1 cellular context compared by ENCODE assay signal in the genomic region with DNA sequence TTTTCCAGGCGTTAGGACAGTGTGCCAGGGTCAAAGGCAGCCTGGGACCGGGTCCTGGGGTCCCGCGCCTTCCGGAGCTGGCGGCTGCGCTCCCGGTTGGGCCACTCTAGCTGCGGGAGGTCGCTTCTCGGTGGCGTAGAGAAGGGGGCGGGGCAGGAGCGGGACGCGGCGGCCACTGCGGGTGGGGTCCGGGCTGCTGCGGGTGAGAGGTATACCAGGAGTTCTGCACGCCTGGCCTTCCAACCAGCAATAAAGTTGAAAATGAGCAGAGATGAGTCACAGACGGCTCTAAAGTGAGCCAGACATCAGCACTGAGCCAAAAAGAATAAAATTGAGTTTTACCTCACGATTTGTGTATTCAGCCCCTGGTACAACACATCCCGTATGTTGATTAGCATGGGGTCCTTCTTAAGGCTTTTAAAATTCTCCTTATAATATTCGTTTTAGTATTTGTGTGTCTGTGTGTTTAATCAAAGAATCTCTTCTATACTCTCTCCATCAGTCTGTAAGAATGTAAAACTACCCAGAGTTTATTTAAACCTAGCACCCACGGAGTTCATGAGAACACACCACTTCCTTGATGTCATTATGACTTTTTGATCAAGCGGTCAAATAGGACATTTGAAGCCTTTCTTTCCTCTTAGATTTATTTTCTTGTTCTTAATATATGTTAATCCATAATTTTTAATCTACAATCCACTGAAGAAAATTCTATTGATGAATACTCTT.
TF ChIP-seq lines count a peak whose summit lies in the region.

TSS of gene C1GALT1C1L (minus strand) at position 108 of the 729 bp plus-strand sequence. CDS start at position 1, 107 bp downstream.

TF ChIP-seq in HepG2, 621 proteins besides CTCF, POLR2A, EP300 and RAD21 (continued from another document and continues in another):
- TF ChIP-seq ZNF639 (CRISPR knock-in tag; conservative IDR thresholded peaks at IDR 0.05): peak; percentile 74; the same call in 1 of the 2 replicates
- no peak for TF ChIP-seq ZHX1 (CRISPR knock-in tag; IDR thresholded peaks at IDR 0.05; ENCODE audit: low read depth)
- no peak for TF ChIP-seq ZFP36 (IDR thresholded peaks at IDR 0.05; ENCODE audit: borderline replicate concordance, low read depth, low read length, partially characterized antibody)
- TF ChIP-seq NFATC3 (CRISPR knock-in tag; IDR thresholded peaks at IDR 0.05): no peak
- TF ChIP-seq, protein P1, sequence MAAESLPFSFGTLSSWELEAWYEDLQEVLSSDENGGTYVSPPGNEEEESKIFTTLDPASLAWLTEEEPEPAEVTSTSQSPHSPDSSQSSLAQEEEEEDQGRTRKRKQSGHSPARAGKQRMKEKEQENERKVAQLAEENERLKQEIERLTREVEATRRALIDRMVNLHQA (CRISPR knock-in tag; IDR thresholded peaks at IDR 0.05): no peak
- no peak for TF ChIP-seq SMARCE1 (IDR thresholded peaks at IDR 0.05; ENCODE audit: borderline replicate concordance)
- TF ChIP-seq SMAD3 (CRISPR knock-in tag; IDR thresholded peaks at IDR 0.05): peak; percentile 48; the same call in 1 of the 2 replicates
- TF ChIP-seq FOXK1 (CRISPR knock-in tag; IDR thresholded peaks at IDR 0.05; ENCODE audit: borderline replicate concordance, low read depth): no peak
- no peak for TF ChIP-seq HOXA7 (CRISPR knock-in tag; IDR thresholded peaks at IDR 0.05)
- TF ChIP-seq NBN (conservative IDR thresholded peaks at IDR 0.05): no peak
- no peak for TF ChIP-seq SMAD1 (CRISPR knock-in tag; IDR thresholded peaks at IDR 0.05; ENCODE audit: borderline replicate concordance, low read depth)
- TF ChIP-seq ZSCAN22 (CRISPR knock-in tag; IDR thresholded peaks at IDR 0.05): no peak
- TF ChIP-seq, protein P2, sequence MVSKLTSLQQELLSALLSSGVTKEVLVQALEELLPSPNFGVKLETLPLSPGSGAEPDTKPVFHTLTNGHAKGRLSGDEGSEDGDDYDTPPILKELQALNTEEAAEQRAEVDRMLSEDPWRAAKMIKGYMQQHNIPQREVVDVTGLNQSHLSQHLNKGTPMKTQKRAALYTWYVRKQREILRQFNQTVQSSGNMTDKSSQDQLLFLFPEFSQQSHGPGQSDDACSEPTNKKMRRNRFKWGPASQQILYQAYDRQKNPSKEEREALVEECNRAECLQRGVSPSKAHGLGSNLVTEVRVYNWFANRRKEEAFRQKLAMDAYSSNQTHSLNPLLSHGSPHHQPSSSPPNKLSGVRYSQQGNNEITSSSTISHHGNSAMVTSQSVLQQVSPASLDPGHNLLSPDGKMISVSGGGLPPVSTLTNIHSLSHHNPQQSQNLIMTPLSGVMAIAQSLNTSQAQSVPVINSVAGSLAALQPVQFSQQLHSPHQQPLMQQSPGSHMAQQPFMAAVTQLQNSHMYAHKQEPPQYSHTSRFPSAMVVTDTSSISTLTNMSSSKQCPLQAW (CRISPR knock-in tag; IDR thresholded peaks at IDR 0.05): peak; percentile 62; the same call in 1 of the 2 replicates
- TF ChIP-seq CREB1 (IDR thresholded peaks at IDR 0.05): 0 out of 2 replicates have a peak, but pooled peaks have one; percentile 12
- TF ChIP-seq CREB1 (CRISPR knock-in tag; IDR thresholded peaks at IDR 0.05): peak; percentile 0
- peak; percentile 64; the same call in 1 of the 2 replicates for TF ChIP-seq ZNF33B (CRISPR knock-in tag; IDR thresholded peaks at IDR 0.05)
- no peak for TF ChIP-seq ZNF17 (CRISPR knock-in tag; IDR thresholded peaks at IDR 0.05)
- peak; percentile 71; the same call in 1 of the 2 replicates for TF ChIP-seq YEATS2 (CRISPR knock-in tag; IDR thresholded peaks at IDR 0.05; ENCODE audit: borderline replicate concordance)
- TF ChIP-seq ZNF337 (CRISPR knock-in tag; IDR thresholded peaks at IDR 0.05; ENCODE audit: borderline replicate concordance, low read depth): no peak
- TF ChIP-seq, protein P3, sequence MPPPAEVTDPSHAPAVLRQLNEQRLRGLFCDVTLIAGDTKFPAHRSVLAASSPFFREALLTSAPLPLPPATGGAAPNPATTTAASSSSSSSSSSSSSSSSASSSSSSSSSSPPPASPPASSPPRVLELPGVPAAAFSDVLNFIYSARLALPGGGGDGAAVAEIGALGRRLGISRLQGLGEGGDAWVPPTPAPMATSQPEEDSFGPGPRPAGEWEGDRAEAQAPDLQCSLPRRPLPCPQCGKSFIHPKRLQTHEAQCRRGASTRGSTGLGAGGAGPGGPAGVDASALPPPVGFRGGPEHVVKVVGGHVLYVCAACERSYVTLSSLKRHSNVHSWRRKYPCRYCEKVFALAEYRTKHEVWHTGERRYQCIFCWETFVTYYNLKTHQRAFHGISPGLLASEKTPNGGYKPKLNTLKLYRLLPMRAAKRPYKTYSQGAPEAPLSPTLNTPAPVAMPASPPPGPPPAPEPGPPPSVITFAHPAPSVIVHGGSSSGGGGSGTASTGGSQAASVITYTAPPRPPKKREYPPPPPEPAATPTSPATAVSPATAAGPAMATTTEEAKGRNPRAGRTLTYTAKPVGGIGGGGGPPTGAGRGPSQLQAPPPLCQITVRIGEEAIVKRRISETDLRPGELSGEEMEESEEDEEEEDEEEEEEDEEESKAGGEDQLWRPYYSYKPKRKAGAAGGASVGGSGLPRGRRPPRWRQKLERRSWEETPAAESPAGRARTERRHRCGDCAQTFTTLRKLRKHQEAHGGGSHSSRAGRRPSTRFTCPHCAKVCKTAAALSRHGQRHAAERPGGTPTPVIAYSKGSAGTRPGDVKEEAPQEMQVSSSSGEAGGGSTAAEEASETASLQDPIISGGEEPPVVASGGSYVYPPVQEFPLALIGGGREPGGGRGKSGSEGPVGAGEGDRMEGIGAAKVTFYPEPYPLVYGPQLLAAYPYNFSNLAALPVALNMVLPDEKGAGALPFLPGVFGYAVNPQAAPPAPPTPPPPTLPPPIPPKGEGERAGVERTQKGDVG (CRISPR knock-in tag; IDR thresholded peaks at IDR 0.05; ENCODE audit: borderline replicate concordance): no peak; the same call in 1 of the 2 replicates
- no peak for TF ChIP-seq GPN1 (CRISPR knock-in tag; IDR thresholded peaks at IDR 0.05; ENCODE audit: borderline replicate concordance)
- TF ChIP-seq IRF9 (CRISPR knock-in tag; IDR thresholded peaks at IDR 0.05; ENCODE audit: borderline replicate concordance): no peak
- TF ChIP-seq, protein P4, sequence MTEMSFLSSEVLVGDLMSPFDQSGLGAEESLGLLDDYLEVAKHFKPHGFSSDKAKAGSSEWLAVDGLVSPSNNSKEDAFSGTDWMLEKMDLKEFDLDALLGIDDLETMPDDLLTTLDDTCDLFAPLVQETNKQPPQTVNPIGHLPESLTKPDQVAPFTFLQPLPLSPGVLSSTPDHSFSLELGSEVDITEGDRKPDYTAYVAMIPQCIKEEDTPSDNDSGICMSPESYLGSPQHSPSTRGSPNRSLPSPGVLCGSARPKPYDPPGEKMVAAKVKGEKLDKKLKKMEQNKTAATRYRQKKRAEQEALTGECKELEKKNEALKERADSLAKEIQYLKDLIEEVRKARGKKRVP (CRISPR knock-in tag; IDR thresholded peaks at IDR 0.05): no peak
- no peak for TF ChIP-seq HNRNPL (IDR thresholded peaks at IDR 0.05; ENCODE audit: low read depth, low read length)
- no peak for TF ChIP-seq ZNF510 (CRISPR knock-in tag; IDR thresholded peaks at IDR 0.05; ENCODE audit: low read depth)
- TF ChIP-seq ZNF30 (CRISPR knock-in tag; IDR thresholded peaks at IDR 0.05): no peak
- no peak for TF ChIP-seq ZNF432 (CRISPR knock-in tag; IDR thresholded peaks at IDR 0.05; ENCODE audit: borderline replicate concordance)
- no peak for TF ChIP-seq ZFP37 (CRISPR knock-in tag; IDR thresholded peaks at IDR 0.05; ENCODE audit: borderline replicate concordance)
- TF ChIP-seq MIER2 (CRISPR knock-in tag; IDR thresholded peaks at IDR 0.05): peak; percentile 60; the same call in 1 of the 2 replicates
- peak; percentile 27; the same call in 1 of the 2 replicates for TF ChIP-seq ZNF232 (CRISPR knock-in tag; IDR thresholded peaks at IDR 0.05; ENCODE audit: borderline replicate concordance)
- TF ChIP-seq ZNF230 (CRISPR knock-in tag; IDR thresholded peaks at IDR 0.05): 0 out of 2 replicates have a peak, but pooled peaks have one; percentile 11
- TF ChIP-seq DPF2 (CRISPR knock-in tag; IDR thresholded peaks at IDR 0.05; ENCODE audit: borderline replicate concordance, low read depth): no peak
- TF ChIP-seq, protein P5, sequence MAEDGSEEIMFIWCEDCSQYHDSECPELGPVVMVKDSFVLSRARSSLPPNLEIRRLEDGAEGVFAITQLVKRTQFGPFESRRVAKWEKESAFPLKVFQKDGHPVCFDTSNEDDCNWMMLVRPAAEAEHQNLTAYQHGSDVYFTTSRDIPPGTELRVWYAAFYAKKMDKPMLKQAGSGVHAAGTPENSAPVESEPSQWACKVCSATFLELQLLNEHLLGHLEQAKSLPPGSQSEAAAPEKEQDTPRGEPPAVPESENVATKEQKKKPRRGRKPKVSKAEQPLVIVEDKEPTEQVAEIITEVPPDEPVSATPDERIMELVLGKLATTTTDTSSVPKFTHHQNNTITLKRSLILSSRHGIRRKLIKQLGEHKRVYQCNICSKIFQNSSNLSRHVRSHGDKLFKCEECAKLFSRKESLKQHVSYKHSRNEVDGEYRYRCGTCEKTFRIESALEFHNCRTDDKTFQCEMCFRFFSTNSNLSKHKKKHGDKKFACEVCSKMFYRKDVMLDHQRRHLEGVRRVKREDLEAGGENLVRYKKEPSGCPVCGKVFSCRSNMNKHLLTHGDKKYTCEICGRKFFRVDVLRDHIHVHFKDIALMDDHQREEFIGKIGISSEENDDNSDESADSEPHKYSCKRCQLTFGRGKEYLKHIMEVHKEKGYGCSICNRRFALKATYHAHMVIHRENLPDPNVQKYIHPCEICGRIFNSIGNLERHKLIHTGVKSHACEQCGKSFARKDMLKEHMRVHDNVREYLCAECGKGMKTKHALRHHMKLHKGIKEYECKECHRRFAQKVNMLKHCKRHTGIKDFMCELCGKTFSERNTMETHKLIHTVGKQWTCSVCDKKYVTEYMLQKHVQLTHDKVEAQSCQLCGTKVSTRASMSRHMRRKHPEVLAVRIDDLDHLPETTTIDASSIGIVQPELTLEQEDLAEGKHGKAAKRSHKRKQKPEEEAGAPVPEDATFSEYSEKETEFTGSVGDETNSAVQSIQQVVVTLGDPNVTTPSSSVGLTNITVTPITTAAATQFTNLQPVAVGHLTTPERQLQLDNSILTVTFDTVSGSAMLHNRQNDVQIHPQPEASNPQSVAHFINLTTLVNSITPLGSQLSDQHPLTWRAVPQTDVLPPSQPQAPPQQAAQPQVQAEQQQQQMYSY (CRISPR knock-in tag; IDR thresholded peaks at IDR 0.05): no peak
- 0 out of 2 replicates have a peak, but pooled peaks have one; percentile 48 for TF ChIP-seq KAT7 (CRISPR knock-in tag; IDR thresholded peaks at IDR 0.05; ENCODE audit: borderline replicate concordance)
- TF ChIP-seq HOMEZ (CRISPR knock-in tag; IDR thresholded peaks at IDR 0.05; ENCODE audit: low read depth): peak; percentile 47; the same call in 1 of the 2 replicates
- peak; percentile 39; the same call in 1 of the 2 replicates for TF ChIP-seq ZNF792 (CRISPR knock-in tag; IDR thresholded peaks at IDR 0.05)
- TF ChIP-seq ZNF253 (CRISPR knock-in tag; IDR thresholded peaks at IDR 0.05; ENCODE audit: borderline replicate concordance): no peak
- 0 out of 2 replicates have a peak, but pooled peaks have one; percentile 38 for TF ChIP-seq IRX3 (CRISPR knock-in tag; IDR thresholded peaks at IDR 0.05; ENCODE audit: borderline replicate concordance, low read depth)
- TF ChIP-seq KLF16 (CRISPR knock-in tag; IDR thresholded peaks at IDR 0.05): peak in 1 of 2 experiments; percentile 83; a peak in 2 of 4 replicates
- no peak for TF ChIP-seq PTBP1 (IDR thresholded peaks at IDR 0.05; ENCODE audit: low read depth, low read length, poor library complexity, severe bottlenecking)
- no peak for TF ChIP-seq ZNF543 (CRISPR knock-in tag; IDR thresholded peaks at IDR 0.05)
- no peak for TF ChIP-seq RORA (CRISPR knock-in tag; IDR thresholded peaks at IDR 0.05)
- TF ChIP-seq ZFP82 (CRISPR knock-in tag; IDR thresholded peaks at IDR 0.05; ENCODE audit: borderline replicate concordance): no peak
- TF ChIP-seq TEAD3 (CRISPR knock-in tag; optimal IDR thresholded peaks at IDR 0.05; ENCODE audit: borderline replicate concordance): peak; percentile 49
